In genomic region chr5:36739751-36740221, GRCh38 we compare ENCODE assay signal across 8 cellular contexts.
DNase-seq lines count a peak whose midpoint lies in the region; ATAC-seq and TF ChIP-seq lines count a peak whose summit lies in the region.

No MANE protein-coding gene starts in this region.

- ATAC-seq in GM19023 (IDR thresholded peaks at IDR 0.05; ENCODE audit: unreplicated experiment) (peak; percentile 47), HG03565 (IDR thresholded peaks at IDR 0.05; ENCODE audit: unreplicated experiment) (peak; percentile 71), esophagus mucosa (peak; percentile 83)

- TF ChIP-seq CTCF in BJ (IDR thresholded peaks at IDR 0.05; ENCODE audit: insufficient read depth, low read depth, low read length) (peak; percentile 80), neural cell (IDR thresholded peaks at IDR 0.05; ENCODE audit: poor library complexity, severe bottlenecking) (peak; percentile 52), stomach (IDR thresholded peaks at IDR 0.05) (peak in 5 of 7 experiments; percentile 76 to 86 (median 85))

- no peaks in the 10 kb centered on the region for H3K79me2 ChIP-seq in neural cell (replicated peaks; ENCODE audit: insufficient read depth, low read length)

- peaks cover 6 to 47% (median 35%) of the 10 kb centered on the region in 4 donors for H3K4me1 ChIP-seq in stomach

- H3K27me3 ChIP-seq in BJ (ENCODE audit: control insufficient read depth, insufficient read depth, low read length): peaks cover 6% of the 10 kb centered on the region
- peaks cover 18% of the 10 kb centered on the region for H3K27me3 ChIP-seq in neural cell (ENCODE audit: insufficient read depth, low read depth, low read length)
- peaks cover 0 to 6% (median 0%) of the 10 kb centered on the region in 3 donors for H3K27me3 ChIP-seq in stomach

- H3F3A ChIP-seq in neural cell (ENCODE audit: insufficient read depth, low read length, poor library complexity, severe bottlenecking): no peaks in the 10 kb centered on the region

- H4K20me1 ChIP-seq in neural cell (ENCODE audit: insufficient read depth): no peaks in the 10 kb centered on the region

- DNase-seq in BJ (ENCODE audit: low read depth) (no peak), NOMO-1 treated with dmso at 0.1 percent for 144 hours (lab: John Stamatoyannopoulos, UW; ENCODE audit: unreplicated experiment) (peak; percentile 77), stomach (peak; percentile 85)
- peak in 2 of 3 experiments; percentile 45 to 55 for DNase-seq in activated CD8-positive, alpha-beta memory T cell treated with anti-CD3 and anti-CD28 coated beads for 48 hours (ENCODE audit: low read depth in 2 of 3, low spot score in 2 of 3)

- H3K27ac ChIP-seq in neural cell (ENCODE audit: low read length): no peak overlapping the region
- H3K27ac ChIP-seq in stomach: peak overlapping the region in 4 of 5 donors; percentile 12 to 70 (median 56)

- H3K4me3 ChIP-seq in BJ (ENCODE audit: low read depth, low read length): no peak overlapping the region
- H3K4me3 ChIP-seq in neural cell (ENCODE audit: low read length): no peak overlapping the region
- no peak overlapping the region for H3K4me3 ChIP-seq in stomach

- no peak for TF ChIP-seq RAD21 in neural cell (conservative IDR thresholded peaks at IDR 0.05)

- intact Hi-C loops in stomach (cut with DNase I; ENCODE audit: low total_unique reads): loop anchor here (10.0 kb wide), 1 partner anchor 125 kb away; no protein-coding TSS in a partner anchor

- CTCF ChIA-PET in BJ (lab: Yijun Ruan, JAX): interaction anchor here (0.6 to 4.2 kb wide), 15 partner anchors 10 to 431 kb away, joined by 3 to 25 read pairs (median 4); partner anchors contain the start of gene NIPBL

- H3K36me3 ChIP-seq in BJ (ENCODE audit: control insufficient read depth, insufficient read depth, low read length) (no peaks in the 10 kb centered on the region), neural cell (ENCODE audit: insufficient read depth, low read length) (no peaks in the 10 kb centered on the region), stomach (no peaks in the 10 kb centered on the region)

- H3K9ac ChIP-seq in neural cell (ENCODE audit: low read length): no peak overlapping the region

- POLR2A ChIA-PET in BJ (lab: Charles Lee): no interaction called here

- WGBS in stomach, 5 donors: 12 to 20% (median 16%) methylated on average over 5 of the region's 5 CpGs

- TF ChIP-seq POLR2A in stomach (IDR thresholded peaks at IDR 0.05): no peak

- TF ChIP-seq EP300 in neural cell (conservative IDR thresholded peaks at IDR 0.05; ENCODE audit: poor library complexity, severe bottlenecking) (no peak), stomach (IDR thresholded peaks at IDR 0.05) (no peak)

- H2AFZ ChIP-seq in neural cell (ENCODE audit: low read depth, low read length): no peak overlapping the region

- H3K9me2 ChIP-seq in neural cell (ENCODE audit: insufficient read depth, low read length): no peaks in the 10 kb centered on the region

- H3K9me3 ChIP-seq in neural cell (ENCODE audit: low read length): no peaks in the 10 kb centered on the region
- no peaks in the 10 kb centered on the region for H3K9me3 ChIP-seq in stomach

- no peak overlapping the region for H3K4me2 ChIP-seq in neural cell (ENCODE audit: low read length)

TF ChIP-seq in neural cell, 6 proteins besides CTCF, POLR2A, EP300 and RAD21:
- TF ChIP-seq REST (IDR thresholded peaks at IDR 0.05; ENCODE audit: borderline replicate concordance) (no peak), MXI1 (conservative IDR thresholded peaks at IDR 0.05; ENCODE audit: poor library complexity, severe bottlenecking) (no peak), POLR2AphosphoS5 (IDR thresholded peaks at IDR 0.05) (no peak), SMC3 (conservative IDR thresholded peaks at IDR 0.05; ENCODE audit: poor library complexity) (no peak)
